In the genomic region with DNA sequence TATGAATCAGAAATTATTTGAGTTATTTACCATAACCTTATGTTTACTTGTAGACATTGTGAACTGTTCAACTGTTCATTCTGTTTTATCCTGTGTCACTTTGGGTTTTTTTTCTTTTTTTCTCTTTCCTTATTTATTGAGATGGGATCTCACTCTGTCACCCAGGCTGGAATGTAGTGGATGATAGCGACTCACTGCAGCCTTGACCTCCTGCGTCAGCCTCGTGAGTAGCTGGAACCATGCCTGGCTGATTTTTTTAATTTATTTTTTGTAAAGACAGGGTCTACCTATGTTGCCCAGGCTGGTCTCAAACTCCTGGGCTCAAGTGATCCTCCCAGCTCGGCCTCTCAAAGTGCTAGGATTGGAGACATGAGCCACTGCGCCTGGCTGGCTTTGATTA, we compare ENCODE assay signal across 16 cellular contexts.
"Had no signal": no experiment of that assay in that cellular context is flagged by ENCODE, and none has a peak within 500 bp of the region (broad histone marks: within the 10 kb centered on the region; RNA-seq: fewer than 3 reads in every experiment).

No MANE protein-coding gene starts in this region.

- DNase-seq: activated CD4-positive, alpha-beta T cell treated with anti-CD3 and anti-CD28 coated beads, Interleukin-2, amount 10 ng/mL, durations not matched to agents 7 days and 5 days; activated CD4-positive, CD25-positive, alpha-beta regulatory T cell; activated naive CD4-positive, alpha-beta T cell treated with anti-CD3 and anti-CD28 coated beads for 36 hours; activated T-cell treated with anti-CD3 and anti-CD28 coated beads for 4 hours; colonic mucosa; effector CD4-positive, alpha-beta T cell; mucosa of descending colon; naive thymus-derived CD8-positive, alpha-beta T cell; right lobe of liver; spleen; stimulated activated CD4-positive, alpha-beta T cell treated with anti-CD3 and anti-CD28 coated beads, Interleukin-1b, Interleukin-23, amount 100 ng/mL, for 48 hours had no signal

- H3K4me3 ChIP-seq: colonic mucosa, mucosa of descending colon, right lobe of liver, spleen, tibial nerve, vagina had no signal

- H3K27ac ChIP-seq: colonic mucosa, neutrophil, right lobe of liver, spleen, tibial nerve, vagina had no signal

- H3K4me1 ChIP-seq: colonic mucosa, right lobe of liver, spleen had no signal

- ATAC-seq: activated T-helper 17 cell treated with anti-CD3 and anti-CD28 coated beads, Interleukin-2, amount 50 U/mL, for 72 hours; mucosa of descending colon; naive thymus-derived CD8-positive, alpha-beta T cell; right lobe of liver; stimulated activated memory B cell treated with anti-CD40 and anti-IgM and Interleukin-4, amounts not matched to agents 10 μg/mL and 1 μg/mL and 100 μg/mL, for 72 hours had no signal

- H3K9me3 ChIP-seq: colonic mucosa, mucosa of descending colon, neutrophil, right lobe of liver, spleen, tibial nerve, vagina had no signal

- H3K27me3 ChIP-seq: colonic mucosa, neutrophil, right lobe of liver, spleen, tibial nerve, vagina had no signal

- H3K36me3 ChIP-seq: colonic mucosa, neutrophil, right lobe of liver, spleen, tibial nerve, vagina had no signal
